In genomic region chr6:14875678-14876063, GRCh38 we compare ENCODE assay signal across 11 cellular contexts.
DNase-seq lines count a peak whose midpoint lies in the region; ATAC-seq and TF ChIP-seq lines count a peak whose summit lies in the region.
"Had no signal": no experiment of that assay in that cellular context is flagged by ENCODE, and none has a peak within 500 bp of the region (broad histone marks: within the 10 kb centered on the region; RNA-seq: fewer than 3 reads in every experiment).

No MANE protein-coding gene starts in this region.

- ATAC-seq in GM18873 (IDR thresholded peaks at IDR 0.05; ENCODE audit: low FRiP score, unreplicated experiment) = peak; percentile 51
- ATAC-seq in HG02840 (IDR thresholded peaks at IDR 0.05; ENCODE audit: low FRiP score, unreplicated experiment) = peak; percentile 54
- ATAC-seq in upper lobe of right lung = no peak
- no peak for ATAC-seq in esophagus mucosa

- peaks cover 14% of the 10 kb centered on the region for H3K4me1 ChIP-seq in upper lobe of right lung

- H3K27ac ChIP-seq in upper lobe of right lung = no peak overlapping the region
- H3K27ac ChIP-seq: WERI-Rb-1 had no signal

- H3K4me3 ChIP-seq in upper lobe of right lung = no peak overlapping the region

- DNase-seq in Calu3 (no peak), upper lobe of right lung (no peak), activated gamma-delta T cell (lab: John Stamatoyannopoulos, UW) (no peak), type B pancreatic cell (ENCODE audit: extremely low spot score, unreplicated experiment) (no peak)
- DNase-seq: cerebellar nuclear complex, COR-L47, WERI-Rb-1 had no signal

- no TSS peak for BruUV-seq in Calu3 (replicated peaks; lab: Mats Ljungman, UMichigan)

- H3K9me3 Mint-ChIP-seq in Calu3 (ENCODE audit: low read depth, unreplicated experiment) (peaks cover 3% of the 10 kb centered on the region), type B pancreatic cell (peaks cover 4% of the 10 kb centered on the region)
- no peaks in the 10 kb centered on the region for H3K9me3 Mint-ChIP-seq in T-helper 1 cell treated with Interleukin-12 subunit alpha and Interleukin-12 subunit beta and Interleukin-4 antibody, amounts not matched to agents 30 μg/mL and 1 μg/mL, for 36 hours

- no peaks in the 10 kb centered on the region for H3K36me3 ChIP-seq in upper lobe of right lung
- H3K36me3 ChIP-seq: WERI-Rb-1 had no signal

- no peaks in the 10 kb centered on the region for H3K9me3 ChIP-seq in upper lobe of right lung

- H3K36me3 Mint-ChIP-seq in Calu3 (ENCODE audit: insufficient read depth, unreplicated experiment) (no peaks in the 10 kb centered on the region), type B pancreatic cell (no peaks in the 10 kb centered on the region)
- peaks cover 2% of the 10 kb centered on the region for H3K36me3 Mint-ChIP-seq in T-helper 1 cell treated with Interleukin-12 subunit alpha and Interleukin-12 subunit beta and Interleukin-4 antibody, amounts not matched to agents 30 μg/mL and 1 μg/mL, for 36 hours (ENCODE audit: low read depth)

- CTCF ChIA-PET in Calu3 (lab: Charles Lee) = no interaction called here

- H3K4me3 Mint-ChIP-seq in Calu3 (ENCODE audit: low read depth, unreplicated experiment) (no peak overlapping the region), type B pancreatic cell (no peak overlapping the region)
- H3K4me3 Mint-ChIP-seq in T-helper 1 cell treated with Interleukin-12 subunit alpha and Interleukin-12 subunit beta and Interleukin-4 antibody, amounts not matched to agents 30 μg/mL and 1 μg/mL, for 36 hours = peak overlapping the region; percentile 5

- TF ChIP-seq CTCF in Calu3 (IDR thresholded peaks at IDR 0.05; ENCODE audit: unreplicated experiment) (no peak), upper lobe of right lung (IDR thresholded peaks at IDR 0.05) (no peak), type B pancreatic cell (conservative IDR thresholded peaks at IDR 0.05) (no peak)

- H3K27me3 Mint-ChIP-seq in Calu3 (ENCODE audit: unreplicated experiment) = no peaks in the 10 kb centered on the region
- no peaks in the 10 kb centered on the region for H3K27me3 Mint-ChIP-seq in T-helper 1 cell treated with Interleukin-12 subunit alpha and Interleukin-12 subunit beta and Interleukin-4 antibody, amounts not matched to agents 30 μg/mL and 1 μg/mL, for 36 hours (ENCODE audit: low read depth)
- no peaks in the 10 kb centered on the region for H3K27me3 Mint-ChIP-seq in type B pancreatic cell

- H3K4me1 Mint-ChIP-seq in Calu3 (ENCODE audit: low read depth, unreplicated experiment) = peaks cover 30% of the 10 kb centered on the region
- H3K4me1 Mint-ChIP-seq in T-helper 1 cell treated with Interleukin-12 subunit alpha and Interleukin-12 subunit beta and Interleukin-4 antibody, amounts not matched to agents 30 μg/mL and 1 μg/mL, for 36 hours (ENCODE audit: low read depth) = peaks cover 49% of the 10 kb centered on the region
- peaks cover 24% of the 10 kb centered on the region for H3K4me1 Mint-ChIP-seq in type B pancreatic cell (ENCODE audit: unreplicated experiment)

- intact Hi-C loops in Calu3 (cut with micrococcal nuclease; ENCODE audit: unreplicated experiment) (no loop called here), upper lobe of right lung (cut with DNase I) (no loop called here)

- no peaks in the 10 kb centered on the region for H3K27me3 ChIP-seq in upper lobe of right lung

- H3K27ac Mint-ChIP-seq in Calu3 (ENCODE audit: unreplicated experiment) = peak overlapping the region; percentile 93
- peak overlapping the region; percentile 92 for H3K27ac Mint-ChIP-seq in T-helper 1 cell treated with Interleukin-12 subunit alpha and Interleukin-12 subunit beta and Interleukin-4 antibody, amounts not matched to agents 30 μg/mL and 1 μg/mL, for 36 hours
- H3K27ac Mint-ChIP-seq in type B pancreatic cell = no peak overlapping the region

Comparison
In these comparisons a context has a peak if more than half of its experiments do, and no peak if none do; other contexts are left out.
1. ATAC-seq: peak in GM18873 (single experiment) and HG02840 (single experiment); none in upper lobe of right lung (single experiment) and esophagus mucosa (single experiment).